ENCODE assay signal across 8 cellular contexts in genomic region chr4:71553605-71554004, GRCh38.
A peak's percentile ranks its signal among the peaks of the same experiment; 100 is the strongest.
DNase-seq lines count a peak whose midpoint lies in the region; ATAC-seq and TF ChIP-seq lines count a peak whose summit lies in the region.

No MANE protein-coding gene starts in this region.

- H3K9me3 ChIP-seq in OCI-LY7 (ENCODE audit: low read length) = no peaks in the 10 kb centered on the region

- no peaks in the 10 kb centered on the region for H4K20me1 ChIP-seq in OCI-LY7 (ENCODE audit: insufficient read depth, low read length)

- H3K4me1 ChIP-seq in OCI-LY7 (ENCODE audit: insufficient read depth, low read length, poor library complexity, severe bottlenecking) = no peaks in the 10 kb centered on the region

- BruUV-seq in OCI-LY7 (replicated peaks; lab: Mats Ljungman, UMichigan) = no TSS peak

- peak; percentile 57 for ATAC-seq in GM21381 (IDR thresholded peaks at IDR 0.05; ENCODE audit: unreplicated experiment)
- ATAC-seq in Right ventricle myocardium superior (ENCODE audit: poor library complexity) = peak; percentile 83
- ATAC-seq in HG03196 (IDR thresholded peaks at IDR 0.05; ENCODE audit: unreplicated experiment) = no peak

- H3K79me2 ChIP-seq in OCI-LY7 (ENCODE audit: insufficient read depth, low read depth, low read length) = no peaks in the 10 kb centered on the region

- H3K4me3 ChIP-seq in AG04449 (ENCODE audit: low read depth, low read length) (no peak overlapping the region), OCI-LY7 (ENCODE audit: low read depth, low read length, poor library complexity, severe bottlenecking) (no peak overlapping the region)

- no peak overlapping the region for H2AFZ ChIP-seq in OCI-LY7 (ENCODE audit: low read length)

- CTCF ChIA-PET in AG04449 (lab: Yijun Ruan, JAX) = interaction anchor here (0.6 to 2.4 kb wide), 19 partner anchors 10 to 864 kb away, joined by 3 to 27 read pairs (median 3); no protein-coding TSS in a partner anchor
- CTCF ChIA-PET in OCI-LY7 (lab: Charles Lee; ENCODE audit: unreplicated experiment) = no interaction called here

- DNase-seq in AG04449 (ENCODE audit: low read depth, low spot score) (no peak), OCI-LY7 (ENCODE audit: low spot score) (peak; percentile 8), Right ventricle myocardium superior (no peak), superior temporal gyrus (ENCODE audit: extremely low spot score) (peak; percentile 68), amygdala (lab: John Stamatoyannopoulos, UW) (no peak), NCI-H2227 (lab: John Stamatoyannopoulos, UW; ENCODE audit: unreplicated experiment) (no peak)

- no peak overlapping the region for H3K27ac ChIP-seq in OCI-LY7 (ENCODE audit: low read depth, low read length, poor library complexity, severe bottlenecking)

- peak; percentile 63 for TF ChIP-seq CTCF in AG04449 (IDR thresholded peaks at IDR 0.05; ENCODE audit: insufficient read depth, low read length, missing control alignments)
- peak; percentile 55 for TF ChIP-seq CTCF in OCI-LY7 (conservative IDR thresholded peaks at IDR 0.05; ENCODE audit: low read length)

- H3K4me2 ChIP-seq in OCI-LY7 (ENCODE audit: low read length) = no peak overlapping the region

- POLR2A ChIA-PET in AG04449 (lab: Yijun Ruan, JAX) (no interaction called here), OCI-LY7 (lab: Charles Lee) (interaction anchor here (0.7 kb wide), 2 partner anchors 9 to 84 kb away, joined by 5 to 7 read pairs; no protein-coding TSS in a partner anchor)

- H3K9me2 ChIP-seq in OCI-LY7 (ENCODE audit: insufficient read depth, low read length) = no peaks in the 10 kb centered on the region

- H3K36me3 ChIP-seq in OCI-LY7 (ENCODE audit: insufficient read depth, low read length) = no peaks in the 10 kb centered on the region

- intact Hi-C loops in OCI-LY7 (cut with micrococcal nuclease; ENCODE audit: unreplicated experiment) (no loop called here), Right ventricle myocardium superior (cut with DNase I) (no loop called here)

Comparison
In these comparisons a context has a peak if more than half of its experiments do, and no peak if none do; other contexts are left out.
1. DNase-seq: peak in OCI-LY7 (single experiment) and superior temporal gyrus (single experiment); none in AG04449 (single experiment), Right ventricle myocardium superior (single experiment), amygdala (0 of 56) and NCI-H2227 (single experiment).